In the genomic region with DNA sequence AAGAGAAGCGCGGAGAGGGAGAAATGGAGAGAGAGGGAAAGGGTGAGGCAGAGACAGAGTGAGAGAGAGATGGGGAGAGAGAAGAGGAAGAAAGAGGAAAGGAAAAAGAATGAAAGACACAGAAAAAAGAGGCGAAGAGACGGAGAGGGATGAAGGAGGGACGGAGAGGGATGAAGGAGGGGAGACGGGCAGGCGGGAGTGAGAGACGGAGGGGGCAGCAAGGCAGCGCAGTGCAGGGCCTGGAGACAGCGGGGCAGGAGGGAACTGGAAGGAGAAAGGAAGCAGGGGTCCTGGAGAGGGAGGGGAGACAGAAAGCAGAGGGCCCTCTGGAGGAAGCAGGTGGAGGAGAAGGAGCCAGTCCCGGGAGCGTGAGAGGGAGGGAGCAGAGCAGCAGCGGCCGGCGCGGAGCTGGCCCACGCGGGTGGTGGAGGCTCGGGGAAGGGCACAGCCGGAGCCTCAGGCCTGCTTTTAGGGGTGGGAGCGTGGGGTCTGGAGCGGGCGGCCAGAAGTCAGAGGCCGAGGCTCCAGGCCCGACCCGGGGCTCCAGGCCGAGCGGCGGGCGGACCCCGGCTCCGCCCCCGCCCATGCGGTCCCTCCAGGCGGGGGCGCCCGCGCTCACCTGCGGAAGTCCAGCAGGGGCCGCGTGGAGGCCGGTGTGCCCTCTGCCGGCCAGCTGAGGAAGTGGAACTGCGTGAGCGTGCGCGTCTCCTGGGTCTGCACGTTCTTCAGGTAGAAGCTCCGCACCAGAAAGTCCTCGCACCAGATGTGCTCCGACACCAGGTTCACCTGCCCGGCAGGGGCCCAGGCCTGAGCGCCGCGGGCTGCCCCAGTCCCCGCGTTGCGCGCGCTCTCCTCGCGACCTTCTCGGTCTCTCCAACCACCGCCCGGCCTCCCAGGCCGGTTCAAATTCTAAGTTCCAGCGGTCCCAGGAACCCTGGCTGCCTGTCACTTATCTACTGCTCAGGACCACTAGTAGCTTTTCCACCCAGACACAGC, we compare ENCODE assay signal across 8 cellular contexts. TPM values are rescaled to one million over a fixed set of nuclear protein-coding genes. Genes with fewer than 3 reads are reported as not detected.
A peak's percentile ranks its signal among the peaks of the same experiment; 100 is the strongest.
DNase-seq lines count a peak whose midpoint lies in the region; ATAC-seq, FAIRE-seq and TF ChIP-seq lines count a peak whose summit lies in the region.

No MANE protein-coding gene starts in this region.

- H3K27me3 Mint-ChIP-seq in activated T-helper 17 cell treated with anti-CD3 and anti-CD28 coated beads, Interleukin-2, amount 50 U/mL, for 72 hours, result peaks cover 3% of the 10 kb centered on the region
- peaks cover 7% of the 10 kb centered on the region for H3K27me3 Mint-ChIP-seq in neural progenitor cell (ENCODE audit: insufficient read depth, low read depth)

- peak; percentile 86 for ATAC-seq in GM21367 (IDR thresholded peaks at IDR 0.05; ENCODE audit: unreplicated experiment)
- peak; percentile 91 for ATAC-seq in Panc1
- ATAC-seq in activated T-helper 17 cell treated with anti-CD3 and anti-CD28 coated beads, Interleukin-2, amount 50 U/mL, for 72 hours (replicated peaks), result peak; percentile 90

- BruUV-seq in Panc1 (replicated peaks; lab: Mats Ljungman, UMichigan), result no TSS peak

- in situ Hi-C loops in Panc1 (cut with HindIII; ENCODE audit: low pct_unique_long_range_greater_than_20kb, low sequenced_read_pairs), result no loop called here

- H3K4me3 ChIP-seq in Panc1 (ENCODE audit: low read depth in 2 of 2, low read length in 2 of 2) (peak overlapping the region; percentile 47 to 62), fibroblast of villous mesenchyme (ENCODE audit: low read depth, low read length) (peak overlapping the region; percentile 60), neural progenitor cell (peak overlapping the region; percentile 77), stomach smooth muscle (ENCODE audit: low read length in 2 of 2) (peak overlapping the region; percentile 67 to 77)

- no peaks in the 10 kb centered on the region for H3K4me1 Mint-ChIP-seq in activated T-helper 17 cell treated with anti-CD3 and anti-CD28 coated beads, Interleukin-2, amount 50 U/mL, for 72 hours
- H3K4me1 Mint-ChIP-seq in neural progenitor cell, result peaks cover 26% of the 10 kb centered on the region

- H3K9me3 ChIP-seq in Panc1 (ENCODE audit: control insufficient read depth, insufficient read depth, low read depth, low read length) (no peaks in the 10 kb centered on the region), neural progenitor cell (ENCODE audit: low read depth) (no peaks in the 10 kb centered on the region), stomach smooth muscle (ENCODE audit: control insufficient read depth in 2 of 2, low read length in 2 of 2) (no peaks in the 10 kb centered on the region)

- peak overlapping the region; percentile 74 for H3K4me3 Mint-ChIP-seq in activated T-helper 17 cell treated with anti-CD3 and anti-CD28 coated beads, Interleukin-2, amount 50 U/mL, for 72 hours
- H3K4me3 Mint-ChIP-seq in neural progenitor cell, result peak overlapping the region; percentile 79

- no peaks in the 10 kb centered on the region for H3K9me3 Mint-ChIP-seq in activated T-helper 17 cell treated with anti-CD3 and anti-CD28 coated beads, Interleukin-2, amount 50 U/mL, for 72 hours
- H3K9me3 Mint-ChIP-seq in neural progenitor cell, result no peaks in the 10 kb centered on the region

- H4K20me1 ChIP-seq in neural progenitor cell (ENCODE audit: low read depth), result no peaks in the 10 kb centered on the region

- peak; percentile 84 for FAIRE-seq in HTR-8/SVneo (lab: Jason Lieb, UNC)

- H3K9ac ChIP-seq in neural progenitor cell (no peak overlapping the region), stomach smooth muscle (ENCODE audit: low read length in 2 of 2) (peak overlapping the region; percentile 79 to 89)

- peak overlapping the region; percentile 80 for H2AFZ ChIP-seq in neural progenitor cell (replicated peaks)

- peak overlapping the region; percentile 79 for H3K27ac Mint-ChIP-seq in activated T-helper 17 cell treated with anti-CD3 and anti-CD28 coated beads, Interleukin-2, amount 50 U/mL, for 72 hours
- H3K27ac Mint-ChIP-seq in neural progenitor cell, result peak overlapping the region; percentile 15

- no peaks in the 10 kb centered on the region for H3F3A ChIP-seq in neural progenitor cell (ENCODE audit: low read depth)

- H3K4me1 ChIP-seq in Panc1 (ENCODE audit: control insufficient read depth, insufficient read depth, low read length) (peaks cover 7% of the 10 kb centered on the region; the same call in 1 of the 2 replicates), neural progenitor cell (peaks cover 13% of the 10 kb centered on the region), stomach smooth muscle (ENCODE audit: control insufficient read depth, insufficient read depth, low read length) (peaks cover 26% of the 10 kb centered on the region)

- no peaks in the 10 kb centered on the region for H3K27me3 ChIP-seq in Panc1 (ENCODE audit: control insufficient read depth, insufficient read depth, low read length)
- peaks cover 38% of the 10 kb centered on the region for H3K27me3 ChIP-seq in neural progenitor cell
- H3K27me3 ChIP-seq in stomach smooth muscle (ENCODE audit: control insufficient read depth in 1 of 2, insufficient read depth in 2 of 2, low read length in 2 of 2), result peaks cover 0 to 1% of the 10 kb centered on the region in 2 donors

- H3K79me2 ChIP-seq in neural progenitor cell (ENCODE audit: low read depth), result no peaks in the 10 kb centered on the region

- H3K4me2 ChIP-seq in neural progenitor cell, result peak overlapping the region; percentile 79

- intact Hi-C loops in Panc1 (cut with micrococcal nuclease; ENCODE audit: unreplicated experiment), result loop anchor here (2.0 kb wide), 1 partner anchor 134 kb away; the partner anchor contains the start of gene NHEJ1

- CTCF ChIA-PET in Panc1 (lab: Charles Lee), result interaction anchor here (0.6 to 1.7 kb wide), 10 partner anchors 17 to 232 kb away, joined by 3 to 14 read pairs (median 4); partner anchors contain the start of genes CNPPD1 and TUBA4B

- H3K36me3 Mint-ChIP-seq in activated T-helper 17 cell treated with anti-CD3 and anti-CD28 coated beads, Interleukin-2, amount 50 U/mL, for 72 hours (ENCODE audit: low read depth), result no peaks in the 10 kb centered on the region
- H3K36me3 Mint-ChIP-seq in neural progenitor cell, result no peaks in the 10 kb centered on the region

- TF ChIP-seq CTCF in Panc1 (IDR thresholded peaks at IDR 0.05), result peak; percentile 100
- peak; percentile 93 for TF ChIP-seq CTCF in fibroblast of villous mesenchyme (IDR thresholded peaks at IDR 0.05; ENCODE audit: insufficient read depth, low read depth, low read length)
- peak; percentile 82 for TF ChIP-seq CTCF in neural progenitor cell (IDR thresholded peaks at IDR 0.05)

- DNase-seq in DMS 273 (lab: John Stamatoyannopoulos, UW; ENCODE audit: unreplicated experiment), result peak; percentile 93
- DNase-seq in HTR-8/SVneo (ENCODE audit: insufficient read length, low spot score), result peak; percentile 90
- DNase-seq in Panc1 (ENCODE audit: low read depth, low spot score), result peak; percentile 64
- peak; percentile 77 for DNase-seq in fibroblast of villous mesenchyme (ENCODE audit: low read depth)
- peak; percentile 93 for DNase-seq in neural progenitor cell (ENCODE audit: low spot score)

- peak overlapping the region; percentile 76 for H3K27ac ChIP-seq in Panc1 (ENCODE audit: low read length)
- no peak overlapping the region for H3K27ac ChIP-seq in neural progenitor cell
- H3K27ac ChIP-seq in stomach smooth muscle (ENCODE audit: low read length), result peak overlapping the region; percentile 78

- POLR2A ChIA-PET in Panc1 (lab: Charles Lee), result interaction anchor here (0.6 to 0.7 kb wide), 2 partner anchors 29 to 98 kb away, joined by 4 to 5 read pairs; no protein-coding TSS in a partner anchor

- H3K36me3 ChIP-seq in Panc1 (ENCODE audit: control insufficient read depth, insufficient read depth, low read length), result no peaks in the 10 kb centered on the region
- H3K36me3 ChIP-seq in neural progenitor cell, result no peaks in the 10 kb centered on the region
- H3K36me3 ChIP-seq in stomach smooth muscle (ENCODE audit: control insufficient read depth in 2 of 2, insufficient read depth in 2 of 2, low read length in 2 of 2), result no peaks in the 10 kb centered on the region

RNA-seq across cellular contexts. Expression of gene PTPRN, which starts 14.5 kb away (rescaled TPM):
- not detected for total RNA-seq in Panc1 (2021; ENCODE audit: unreplicated experiment)
- polyA plus RNA-seq in Panc1 (2012; ENCODE audit: insufficient read length), result 0.35 TPM
- 1 to 10 TPM in 1 of 2 donors, under 1 TPM in 1; 0.67 to 6.3 TPM for total RNA-seq in activated T-helper 17 cell treated with anti-CD3 and anti-CD28 coated beads, Interleukin-2, amount 50 U/mL, for 72 hours
- 0.86 and 0.97 TPM in 2 replicates for total RNA-seq in fibroblast of villous mesenchyme
- total RNA-seq in neural progenitor cell (ENCODE audit: low replicate concordance), result 0.60 and 4.2 TPM in 2 replicates

RNA-seq across cellular contexts. Expression of gene DNAJB2, which starts 15.5 kb away (rescaled TPM):
- total RNA-seq in Panc1 (2021; ENCODE audit: unreplicated experiment) (66.2 TPM), fibroblast of villous mesenchyme (29.6 and 33.7 TPM in 2 replicates), neural progenitor cell (ENCODE audit: low replicate concordance) (35.0 and 37.0 TPM in 2 replicates)
- 84.0 TPM for polyA plus RNA-seq in Panc1 (2012; ENCODE audit: insufficient read length)
- 100 to 1,000 TPM in 1 of 2 donors, 10 to 100 TPM in 1; 55.7 to 153 TPM for total RNA-seq in activated T-helper 17 cell treated with anti-CD3 and anti-CD28 coated beads, Interleukin-2, amount 50 U/mL, for 72 hours

RNA-seq across cellular contexts. Expression of gene RESP18, which starts 37.9 kb away (rescaled TPM):
- not detected for total RNA-seq in Panc1 (2021; ENCODE audit: unreplicated experiment)
- polyA plus RNA-seq in Panc1 (2012; ENCODE audit: insufficient read length), result not detected
- not detected for total RNA-seq in activated T-helper 17 cell treated with anti-CD3 and anti-CD28 coated beads, Interleukin-2, amount 50 U/mL, for 72 hours
- total RNA-seq in fibroblast of villous mesenchyme, result not detected in 2 replicates
- not detected in 2 replicates for total RNA-seq in neural progenitor cell (ENCODE audit: low replicate concordance)

RNA-seq across cellular contexts. Expression of gene TUBA4A, which starts 40.9 kb away (rescaled TPM):
- 12.9 TPM for total RNA-seq in Panc1 (2021; ENCODE audit: unreplicated experiment)
- 9.4 TPM for polyA plus RNA-seq in Panc1 (2012; ENCODE audit: insufficient read length)
- total RNA-seq in activated T-helper 17 cell treated with anti-CD3 and anti-CD28 coated beads, Interleukin-2, amount 50 U/mL, for 72 hours, result 100 to 1,000 TPM; 347 to 530 TPM
- 6.1 and 27.6 TPM in 2 replicates for total RNA-seq in fibroblast of villous mesenchyme
- total RNA-seq in neural progenitor cell (ENCODE audit: low replicate concordance), result 0.56 TPM in 1 of 2 replicates, not detected in the other

RNA-seq across cellular contexts. Expression of gene TUBA4B, which starts 41.6 kb away (rescaled TPM):
- total RNA-seq in Panc1 (2021; ENCODE audit: unreplicated experiment), result not detected
- 0.21 TPM for polyA plus RNA-seq in Panc1 (2012; ENCODE audit: insufficient read length)
- not detected for total RNA-seq in activated T-helper 17 cell treated with anti-CD3 and anti-CD28 coated beads, Interleukin-2, amount 50 U/mL, for 72 hours
- total RNA-seq in fibroblast of villous mesenchyme, result not detected in 2 replicates
- not detected in 2 replicates for total RNA-seq in neural progenitor cell (ENCODE audit: low replicate concordance)
